ENCODE assay signal across 17 cellular contexts in the genomic region with DNA sequence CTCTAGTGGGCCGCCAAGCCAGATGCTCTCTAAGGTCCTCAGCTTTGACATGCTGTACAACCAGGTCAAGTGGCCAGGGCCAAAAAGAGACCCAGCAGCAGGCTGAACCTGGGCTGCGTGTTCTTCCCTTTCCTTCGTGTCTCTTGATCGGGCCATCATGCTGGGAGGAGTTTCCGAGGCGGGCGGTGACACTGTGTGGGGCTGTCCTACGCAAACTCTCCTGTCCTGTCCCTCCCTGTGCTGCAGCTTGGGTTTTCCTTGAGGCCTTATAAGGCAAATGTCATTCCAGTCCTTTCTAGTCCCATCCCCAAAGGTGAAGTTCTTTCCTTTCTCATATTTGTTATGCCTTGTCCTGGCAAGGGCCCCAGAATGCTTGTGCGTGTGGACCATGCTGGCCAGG. TPM values are rescaled to one million over a fixed set of nuclear protein-coding genes. Genes with fewer than 3 reads are reported as not detected.
DNase-seq lines count a peak whose midpoint lies in the region; ATAC-seq and TF ChIP-seq lines count a peak whose summit lies in the region.
"Had no signal": no experiment of that assay in that cellular context is flagged by ENCODE, and none has a peak within 500 bp of the region (broad histone marks: within the 10 kb centered on the region; RNA-seq: fewer than 3 reads in every experiment).

No MANE protein-coding gene starts in this region.

- H3K4me1 ChIP-seq in right atrium auricular region (peaks cover 0 to 54% of the 10 kb centered on the region in 2 donors), mucosa of rectum (ENCODE audit: control insufficient read depth in 2 of 2, insufficient read depth in 2 of 2, low read length in 2 of 2) (peaks cover 49 to 68% of the 10 kb centered on the region in 2 donors), upper lobe of right lung (peaks cover 4% of the 10 kb centered on the region), endodermal cell (ENCODE audit: control insufficient read depth, insufficient read depth, low read length) (no peaks in the 10 kb centered on the region)
- H3K4me1 ChIP-seq: HAP-1 had no signal

- whole genome bisulfite sequencing in endodermal cell (ENCODE audit: insufficient coverage in 1 of 2, insufficient read length in 1 of 2), 2 experiments = 87 to 99% methylated on average over 8 to 9 of the region's 9 CpGs

- DNase-seq in right atrium auricular region (ENCODE audit: low spot score) = no peak
- DNase-seq in cardiac septum (ENCODE audit: low spot score) = no peak
- no peak for DNase-seq in upper lobe of right lung
- no peak for DNase-seq in mucosa of gallbladder (ENCODE audit: low spot score)
- DNase-seq in endodermal cell = no peak
- DNase-seq: activated CD8-positive, alpha-beta memory T cell treated with anti-CD3 and anti-CD28 coated beads for 24 hours; activated naive CD4-positive, alpha-beta T cell treated with anti-CD3 and anti-CD28 coated beads, Interleukin-2, amount 50 U/mL, for 16 hours; activated T-cell treated with anti-CD3 and anti-CD28 coated beads, Interleukin-2, amount 50 U/mL, for 48 hours; anterior cingulate cortex; DND-41; occipital lobe; T-helper 9 cell had no signal

- H3K4me3 ChIP-seq in right atrium auricular region = no peak overlapping the region
- peak overlapping the region; percentile 6 to 37 for H3K4me3 ChIP-seq in mucosa of rectum (ENCODE audit: low read length in 2 of 2)
- H3K4me3 ChIP-seq in upper lobe of right lung = no peak overlapping the region
- no peak overlapping the region for H3K4me3 ChIP-seq in endodermal cell (ENCODE audit: low read length)
- H3K4me3 ChIP-seq: HAP-1 had no signal

- peaks cover 11% of the 10 kb centered on the region for H3K36me3 Mint-ChIP-seq in brain
- H3K36me3 Mint-ChIP-seq in endodermal cell (ENCODE audit: low read depth) = no peaks in the 10 kb centered on the region

- H3K36me3 ChIP-seq in right atrium auricular region (peaks cover 4% of the 10 kb centered on the region), mucosa of rectum (ENCODE audit: control insufficient read depth in 2 of 2, insufficient read depth in 2 of 2, low read length in 2 of 2) (peaks cover 16 to 22% of the 10 kb centered on the region in 2 donors), upper lobe of right lung (no peaks in the 10 kb centered on the region), endodermal cell (ENCODE audit: control insufficient read depth, insufficient read depth, low read length) (no peaks in the 10 kb centered on the region)
- H3K36me3 ChIP-seq: HAP-1 had no signal

- H3K9me3 Mint-ChIP-seq in brain (no peaks in the 10 kb centered on the region), endodermal cell (no peaks in the 10 kb centered on the region)

- H3K4me1 Mint-ChIP-seq in brain (peaks cover 14% of the 10 kb centered on the region), endodermal cell (peaks cover 7% of the 10 kb centered on the region)

- intact Hi-C loops in cardiac septum (cut with DNase I) (no loop called here), upper lobe of right lung (cut with DNase I) (no loop called here)

- H3K4me3 Mint-ChIP-seq in brain (no peak overlapping the region), endodermal cell (no peak overlapping the region)

- H3K9ac ChIP-seq in mucosa of rectum (ENCODE audit: low read depth in 1 of 2, low read length in 2 of 2) (peak overlapping the region; percentile 72 to 85), endodermal cell (ENCODE audit: extremely low read depth, low read length, poor library complexity, severe bottlenecking) (no peak overlapping the region)

- peak; percentile 6 for ATAC-seq in upper lobe of right lung
- no peak for ATAC-seq in HG03108 (IDR thresholded peaks at IDR 0.05; ENCODE audit: unreplicated experiment)
- ATAC-seq: activated CD4-positive, CD25-positive, alpha-beta regulatory T cell treated with anti-CD3 and anti-CD28 coated beads, Interleukin-2, amount 50 U/mL, for 24 hours had no signal

- peak overlapping the region; percentile 29 to 39 for H3K27ac ChIP-seq in right atrium auricular region
- peak overlapping the region; percentile 95 to 98 for H3K27ac ChIP-seq in mucosa of rectum (ENCODE audit: low read depth in 2 of 2, low read length in 2 of 2)
- peak overlapping the region; percentile 11 for H3K27ac ChIP-seq in upper lobe of right lung
- no peak overlapping the region for H3K27ac ChIP-seq in endodermal cell (ENCODE audit: low read depth, low read length)

- TF ChIP-seq CTCF in right atrium auricular region (IDR thresholded peaks at IDR 0.05) = no peak
- TF ChIP-seq CTCF in brain (conservative IDR thresholded peaks at IDR 0.05) = no peak
- no peak for TF ChIP-seq CTCF in upper lobe of right lung (IDR thresholded peaks at IDR 0.05)
- no peak for TF ChIP-seq CTCF in endodermal cell (conservative IDR thresholded peaks at IDR 0.05)

- H3K9me3 ChIP-seq in right atrium auricular region (no peaks in the 10 kb centered on the region), mucosa of rectum (ENCODE audit: control insufficient read depth in 2 of 2, low read length in 2 of 2) (no peaks in the 10 kb centered on the region), upper lobe of right lung (no peaks in the 10 kb centered on the region), endodermal cell (ENCODE audit: control insufficient read depth, low read length) (no peaks in the 10 kb centered on the region)
- H3K9me3 ChIP-seq: HAP-1 had no signal

- H3K27me3 Mint-ChIP-seq in brain = no peaks in the 10 kb centered on the region
- no peaks in the 10 kb centered on the region for H3K27me3 Mint-ChIP-seq in endodermal cell (ENCODE audit: insufficient read depth)

- H3K27me3 ChIP-seq in right atrium auricular region (no peaks in the 10 kb centered on the region), mucosa of rectum (ENCODE audit: control insufficient read depth in 2 of 2, insufficient read depth in 2 of 2, low read length in 2 of 2) (no peaks in the 10 kb centered on the region), upper lobe of right lung (no peaks in the 10 kb centered on the region), endodermal cell (ENCODE audit: control insufficient read depth, insufficient read depth, low read length, poor library complexity, severe bottlenecking) (no peaks in the 10 kb centered on the region)

- H3K27ac Mint-ChIP-seq in brain (peak overlapping the region in 3 of 5 experiments; percentile 23 to 59 (median 24)), endodermal cell (no peak overlapping the region)

RNA-seq across cellular contexts. Expression of a gene that starts 56.7 kb away (rescaled TPM):
- total RNA-seq in right atrium auricular region (10 to 100 TPM; 49.3 to 52.2 TPM), cardiac septum (59.8 TPM), upper lobe of right lung (34.1 TPM), mucosa of gallbladder (53.0 TPM), endodermal cell (10 to 100 TPM in 1 of 2 donors, 1 to 10 TPM in 1; 5.2 to 10.5 TPM)
- polyA plus RNA-seq in brain (ENCODE audit: insufficient read depth, low read depth, low replicate concordance) = 16.2 TPM
- polyA plus RNA-seq in endodermal cell (2013, experiment 1 of 2) = 27.7 TPM
- 26.5 TPM for polyA plus RNA-seq in endodermal cell (2013, experiment 2 of 2)

Comparison
In these comparisons a context has a peak if more than half of its experiments do, and no peak if none do; other contexts are left out.
1. H3K4me3 ChIP-seq: peak in mucosa of rectum (2 of 2); none in right atrium auricular region (0 of 2), upper lobe of right lung (single experiment) and endodermal cell (single experiment).